In the genomic region with DNA sequence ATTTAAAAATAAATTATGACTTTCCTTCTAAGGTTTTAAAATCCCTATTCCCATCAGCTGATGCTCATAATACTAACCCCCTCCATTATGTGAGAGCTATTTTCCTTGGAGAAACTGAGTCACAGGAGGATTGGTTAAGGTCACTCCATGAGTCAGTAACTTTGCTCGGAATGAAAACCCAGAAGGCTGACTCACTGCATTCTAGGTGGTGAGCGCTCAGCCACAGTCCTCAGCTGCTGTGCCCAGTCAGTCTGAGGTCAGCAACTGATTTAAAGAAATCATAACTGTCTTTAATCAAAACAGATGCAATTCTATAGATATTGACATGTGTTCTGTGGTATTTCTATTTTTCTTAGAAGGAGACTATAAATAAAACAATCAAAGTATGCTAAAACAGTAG, we compare ENCODE assay signal across 14 cellular contexts.
DNase-seq lines count a peak whose midpoint lies in the region; TF ChIP-seq lines count a peak whose summit lies in the region.
"Had no signal": no experiment of that assay in that cellular context is flagged by ENCODE, and none has a peak within 500 bp of the region (broad histone marks: within the 10 kb centered on the region; RNA-seq: fewer than 3 reads in every experiment).

No MANE protein-coding gene starts in this region.

- H3K4me1 ChIP-seq in SJSA1 (replicated peaks) (peaks cover 14% of the 10 kb centered on the region), skeletal muscle satellite cell (ENCODE audit: control insufficient read depth, insufficient read depth, low read length) (peaks cover 17% of the 10 kb centered on the region)

- peak overlapping the region; percentile 12 for H3K4me2 ChIP-seq in skeletal muscle satellite cell (ENCODE audit: low read length)

- peaks cover 8% of the 10 kb centered on the region for H3K9me3 ChIP-seq in SJSA1 (replicated peaks)
- H3K9me3 ChIP-seq in skeletal muscle satellite cell (replicated peaks; ENCODE audit: low read length) = no peaks in the 10 kb centered on the region

- peaks cover 4% of the 10 kb centered on the region for H3K9me3 Mint-ChIP-seq in activated CD4-positive, alpha-beta memory T cell treated with anti-CD3 and anti-CD28 coated beads, Interleukin-2, amount 10 ng/mL, durations not matched to agents 7 days and 5 days
- H3K9me3 Mint-ChIP-seq: activated naive CD4-positive, alpha-beta T cell treated with anti-CD3 and anti-CD28 coated beads, Interleukin-2, amount 50 U/mL, for 24 hours had no signal

- H3K27ac Mint-ChIP-seq in activated CD4-positive, alpha-beta memory T cell treated with anti-CD3 and anti-CD28 coated beads, Interleukin-2, amount 10 ng/mL, durations not matched to agents 7 days and 5 days = no peak overlapping the region
- H3K27ac Mint-ChIP-seq: activated naive CD4-positive, alpha-beta T cell treated with anti-CD3 and anti-CD28 coated beads, Interleukin-2, amount 50 U/mL, for 24 hours had no signal

- TF ChIP-seq CTCF in fibroblast of mammary gland (conservative IDR thresholded peaks at IDR 0.05; ENCODE audit: control insufficient read depth, insufficient read depth, low read depth, low read length) = no peak

- H3K36me3 ChIP-seq in SJSA1 (no peaks in the 10 kb centered on the region), skeletal muscle satellite cell (ENCODE audit: insufficient read depth, low read length) (no peaks in the 10 kb centered on the region)

- H3K27me3 ChIP-seq in SJSA1 (replicated peaks) = no peaks in the 10 kb centered on the region
- no peaks in the 10 kb centered on the region for H3K27me3 ChIP-seq in skeletal muscle satellite cell (ENCODE audit: control insufficient read depth, insufficient read depth, low read length)

- H3K27me3 Mint-ChIP-seq in activated CD4-positive, alpha-beta memory T cell treated with anti-CD3 and anti-CD28 coated beads, Interleukin-2, amount 10 ng/mL, durations not matched to agents 7 days and 5 days = no peaks in the 10 kb centered on the region
- H3K27me3 Mint-ChIP-seq: activated naive CD4-positive, alpha-beta T cell treated with anti-CD3 and anti-CD28 coated beads, Interleukin-2, amount 50 U/mL, for 24 hours had no signal

- H3K9ac ChIP-seq in skeletal muscle satellite cell (ENCODE audit: low read depth, low read length) = peak overlapping the region; percentile 33

- no peak overlapping the region for H3K4me3 Mint-ChIP-seq in activated CD4-positive, alpha-beta memory T cell treated with anti-CD3 and anti-CD28 coated beads, Interleukin-2, amount 10 ng/mL, durations not matched to agents 7 days and 5 days
- H3K4me3 Mint-ChIP-seq: activated naive CD4-positive, alpha-beta T cell treated with anti-CD3 and anti-CD28 coated beads, Interleukin-2, amount 50 U/mL, for 24 hours had no signal

- H3K27ac ChIP-seq in SJSA1 = peak overlapping the region; percentile 77
- H3K27ac ChIP-seq: 22Rv1 had no signal

- H3K36me3 Mint-ChIP-seq in activated CD4-positive, alpha-beta memory T cell treated with anti-CD3 and anti-CD28 coated beads, Interleukin-2, amount 10 ng/mL, durations not matched to agents 7 days and 5 days (ENCODE audit: low read depth) = no peaks in the 10 kb centered on the region
- H3K36me3 Mint-ChIP-seq: activated naive CD4-positive, alpha-beta T cell treated with anti-CD3 and anti-CD28 coated beads, Interleukin-2, amount 50 U/mL, for 24 hours had no signal

- intact Hi-C loops in head of caudate nucleus (cut with DNase I) = no loop called here

- no peaks in the 10 kb centered on the region for H3K4me1 Mint-ChIP-seq in activated CD4-positive, alpha-beta memory T cell treated with anti-CD3 and anti-CD28 coated beads, Interleukin-2, amount 10 ng/mL, durations not matched to agents 7 days and 5 days
- H3K4me1 Mint-ChIP-seq: activated naive CD4-positive, alpha-beta T cell treated with anti-CD3 and anti-CD28 coated beads, Interleukin-2, amount 50 U/mL, for 24 hours had no signal

- DNase-seq in NK-92 treated with Interleukin-12 subunit alpha and Interleukin-12 subunit beta, amount 100 ng/mL, for 24 hours (lab: John Stamatoyannopoulos, UW) = peak; percentile 7
- no peak for DNase-seq in NK-92 (lab: John Stamatoyannopoulos, UW; ENCODE audit: unreplicated experiment)
- DNase-seq in SJSA1 (ENCODE audit: low read depth in 1 of 2, low spot score in 2 of 2) = peak; percentile 75 to 79
- DNase-seq in fibroblast of mammary gland (ENCODE audit: low read depth) = peak; percentile 96
- no peak for DNase-seq in activated CD4-positive, alpha-beta memory T cell treated with anti-CD3 and anti-CD28 coated beads, Interleukin-2, amount 10 ng/mL, durations not matched to agents 7 days and 5 days
- DNase-seq in HuH-7 (ENCODE audit: low spot score) = no peak
- no peak for DNase-seq in head of caudate nucleus
- DNase-seq: activated CD4-positive, CD25-positive, alpha-beta regulatory T cell; erythroblast; NCI-H2081 had no signal

- CTCF ChIA-PET in activated CD4-positive, alpha-beta memory T cell treated with anti-CD3 and anti-CD28 coated beads, Interleukin-2, amount 10 ng/mL, durations not matched to agents 7 days and 5 days (lab: Charles Lee) = no interaction called here

- H3K4me3 ChIP-seq in SJSA1 = no peak overlapping the region
- H3K4me3 ChIP-seq in fibroblast of mammary gland (ENCODE audit: control insufficient read depth, low read depth, low read length) = no peak overlapping the region
- H3K4me3 ChIP-seq in skeletal muscle satellite cell (ENCODE audit: low read length) = no peak overlapping the region
- H3K4me3 ChIP-seq: lung had no signal

- POLR2A ChIA-PET in activated CD4-positive, alpha-beta memory T cell treated with anti-CD3 and anti-CD28 coated beads, Interleukin-2, amount 10 ng/mL, durations not matched to agents 7 days and 5 days (lab: Charles Lee) = no interaction called here

Comparison
In these comparisons a context has a peak if more than half of its experiments do, and no peak if none do; other contexts are left out.
1. DNase-seq: peak in NK-92 treated with Interleukin-12 subunit alpha and Interleukin-12 subunit beta, amount 100 ng/mL, for 24 hours (single experiment), SJSA1 (2 of 2) and fibroblast of mammary gland (single experiment); none in NK-92 (single experiment), activated CD4-positive, alpha-beta memory T cell treated with anti-CD3 and anti-CD28 coated beads, Interleukin-2, amount 10 ng/mL, durations not matched to agents 7 days and 5 days (single experiment), HuH-7 (single experiment) and head of caudate nucleus (0 of 42).